ENCODE assay signal across 11 cellular contexts in the genomic region with DNA sequence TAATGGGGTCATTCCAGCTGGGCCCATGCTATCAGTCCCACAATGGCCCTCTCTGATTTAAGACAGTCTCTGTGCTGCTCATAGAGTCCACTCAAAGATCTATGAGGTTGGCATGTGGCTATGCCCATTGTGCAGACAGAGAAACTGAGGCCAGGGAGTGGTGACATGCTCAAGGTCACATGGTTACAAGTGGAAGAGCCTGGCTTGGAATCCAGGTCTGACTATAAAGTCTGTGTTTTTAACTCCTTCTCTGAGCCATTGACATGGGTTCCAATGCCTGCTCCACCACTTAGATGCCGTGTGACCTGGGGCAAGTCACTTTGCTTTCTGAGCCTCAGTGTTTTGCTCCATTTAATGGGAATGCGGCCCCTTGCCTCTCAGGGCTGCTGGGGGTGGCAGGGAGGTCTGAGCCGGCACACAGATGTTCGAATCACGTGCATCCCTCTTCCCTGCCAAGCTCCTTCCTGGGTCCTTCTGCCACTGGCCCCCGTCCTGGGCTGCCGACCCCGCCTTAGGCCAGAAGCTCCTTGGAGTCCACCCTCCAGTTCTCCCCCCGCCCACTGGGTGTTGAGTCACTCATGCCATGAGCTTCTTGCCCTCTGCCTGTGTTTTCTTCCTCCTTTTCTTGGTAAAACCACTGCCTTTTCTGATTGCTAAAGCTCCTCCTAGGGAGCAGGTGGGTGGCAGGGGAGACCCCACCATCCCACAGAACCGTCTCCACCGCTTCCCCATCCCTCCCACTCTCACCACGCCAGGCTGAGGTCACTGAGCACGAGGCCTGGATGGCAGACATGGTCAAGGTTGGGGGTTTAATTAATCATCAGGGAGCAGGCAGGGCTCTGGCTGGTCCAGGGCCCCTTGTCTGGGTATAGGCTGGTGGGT. TPM values are rescaled to one million over a fixed set of nuclear protein-coding genes. Genes with fewer than 3 reads are reported as not detected.
DNase-seq lines count a peak whose midpoint lies in the region; ATAC-seq and TF ChIP-seq lines count a peak whose summit lies in the region.
"Had no signal": no experiment of that assay in that cellular context is flagged by ENCODE, and none has a peak within 500 bp of the region (broad histone marks: within the 10 kb centered on the region; RNA-seq: fewer than 3 reads in every experiment).

No MANE protein-coding gene starts in this region.

- H3K36me3 Mint-ChIP-seq in activated T-helper 17 cell treated with anti-CD3 and anti-CD28 coated beads, Interleukin-2, amount 50 U/mL, for 72 hours (ENCODE audit: low read depth): no peaks in the 10 kb centered on the region

- H3K9me3 Mint-ChIP-seq in activated T-helper 17 cell treated with anti-CD3 and anti-CD28 coated beads, Interleukin-2, amount 50 U/mL, for 72 hours: no peaks in the 10 kb centered on the region

- peaks cover 0 to 59% (median 12%) of the 10 kb centered on the region in 12 donors for H3K4me1 ChIP-seq in heart left ventricle
- H3K4me1 ChIP-seq in left ventricle myocardium inferior: peaks cover 19% of the 10 kb centered on the region
- H3K4me1 ChIP-seq in upper lobe of right lung: peaks cover 10% of the 10 kb centered on the region

- no peak for TF ChIP-seq CTCF in heart left ventricle (IDR thresholded peaks at IDR 0.05)
- TF ChIP-seq CTCF in left ventricle myocardium inferior (IDR thresholded peaks at IDR 0.05; ENCODE audit: borderline replicate concordance): no peak
- no peak for TF ChIP-seq CTCF in lower leg skin (IDR thresholded peaks at IDR 0.05)
- no peak for TF ChIP-seq CTCF in upper lobe of right lung (IDR thresholded peaks at IDR 0.05)

- intact Hi-C loops in heart left ventricle (cut with DNase I) (no loop called here), left ventricle myocardium inferior (cut with micrococcal nuclease) (no loop called here), lower leg skin (cut with DNase I; ENCODE audit: low total_unique reads) (no loop called here), upper lobe of right lung (cut with DNase I) (no loop called here)

- H3K4me1 Mint-ChIP-seq in activated T-helper 17 cell treated with anti-CD3 and anti-CD28 coated beads, Interleukin-2, amount 50 U/mL, for 72 hours: peaks cover 6% of the 10 kb centered on the region

- H3K27me3 ChIP-seq in heart left ventricle (no peaks in the 10 kb centered on the region), left ventricle myocardium inferior (ENCODE audit: low read depth) (no peaks in the 10 kb centered on the region), upper lobe of right lung (no peaks in the 10 kb centered on the region)
- H3K27me3 ChIP-seq: cardiac muscle cell had no signal

- 77 to 84% (median 81%) methylated on average over 11 to 13 of the region's 13 CpGs for WGBS in heart left ventricle, 4 donors
- WGBS in lower leg skin, 2 donors: 52 to 70% methylated on average over 13 of the region's 13 CpGs

- DNase-seq in heart left ventricle (peak in 3 of 5 donors; percentile 38 to 51 (median 46)), left ventricle myocardium inferior (no peak), lower leg skin (ENCODE audit: low spot score in 2 of 2) (peak; percentile 84 to 96), upper lobe of right lung (peak; percentile 91), SW 1271 (lab: John Stamatoyannopoulos, UW) (no peak), NCI-H226 (no peak)
- DNase-seq: DMS53, SHP77 treated with DMSO at 0.1 percent for 48 hours had no signal

- ATAC-seq in heart left ventricle: peak in 1 of 4 donors; percentile 12
- peak; percentile 55 for ATAC-seq in activated T-helper 17 cell treated with anti-CD3 and anti-CD28 coated beads, Interleukin-2, amount 50 U/mL, for 72 hours (replicated peaks)
- ATAC-seq in upper lobe of right lung: peak; percentile 68
- ATAC-seq in GM19452 (IDR thresholded peaks at IDR 0.05; ENCODE audit: unreplicated experiment): no peak

- peak overlapping the region; percentile 16 for H3K27ac Mint-ChIP-seq in activated T-helper 17 cell treated with anti-CD3 and anti-CD28 coated beads, Interleukin-2, amount 50 U/mL, for 72 hours

- no peaks in the 10 kb centered on the region for H3K36me3 ChIP-seq in heart left ventricle
- H3K36me3 ChIP-seq in left ventricle myocardium inferior: no peaks in the 10 kb centered on the region
- no peaks in the 10 kb centered on the region for H3K36me3 ChIP-seq in upper lobe of right lung
- H3K36me3 ChIP-seq: cardiac muscle cell had no signal

- H3K4me3 Mint-ChIP-seq in activated T-helper 17 cell treated with anti-CD3 and anti-CD28 coated beads, Interleukin-2, amount 50 U/mL, for 72 hours: no peak overlapping the region

- no peaks in the 10 kb centered on the region for H3K27me3 Mint-ChIP-seq in activated T-helper 17 cell treated with anti-CD3 and anti-CD28 coated beads, Interleukin-2, amount 50 U/mL, for 72 hours

- no peak for TF ChIP-seq POLR2A in heart left ventricle (IDR thresholded peaks at IDR 0.05)
- TF ChIP-seq POLR2A in lower leg skin (IDR thresholded peaks at IDR 0.05): no peak

- peaks cover 0 to 7% (median 0%) of the 10 kb centered on the region in 12 donors for H3K9me3 ChIP-seq in heart left ventricle
- H3K9me3 ChIP-seq in left ventricle myocardium inferior (replicated peaks): peaks cover 8% of the 10 kb centered on the region
- no peaks in the 10 kb centered on the region for H3K9me3 ChIP-seq in upper lobe of right lung

- H3K4me3 ChIP-seq in heart left ventricle (no peak overlapping the region), left ventricle myocardium inferior (no peak overlapping the region), lower leg skin (ENCODE audit: low read depth, poor library complexity, severe bottlenecking) (no peak overlapping the region), upper lobe of right lung (no peak overlapping the region)
- H3K4me3 ChIP-seq: cardiac muscle cell had no signal

- H3K27ac ChIP-seq in heart left ventricle (peak overlapping the region in 2 of 12 donors; percentile 37 to 83), left ventricle myocardium inferior (replicated peaks) (no peak overlapping the region), upper lobe of right lung (peak overlapping the region; percentile 52)
- H3K27ac ChIP-seq: cardiac muscle cell had no signal

RNA-seq across cellular contexts. Expression of a gene that starts 35.7 kb away (rescaled TPM):
- total RNA-seq in heart left ventricle: 100 to 1,000 TPM in 1 of 9 donors, 10 to 100 TPM in 8; 30.2 to 122 (median 63.3) TPM
- polyA plus RNA-seq in heart left ventricle: 10 to 100 TPM; 14.7 to 19.8 TPM
- total RNA-seq in left ventricle myocardium inferior: 54.0 TPM
- 10 to 100 TPM; 11.6 to 19.0 TPM for total RNA-seq in activated T-helper 17 cell treated with anti-CD3 and anti-CD28 coated beads, Interleukin-2, amount 50 U/mL, for 72 hours
- total RNA-seq in lower leg skin: 100 to 1,000 TPM; 154 to 221 (median 195) TPM
- total RNA-seq in upper lobe of right lung: 271 TPM

Comparison
In these comparisons a context has a peak if more than half of its experiments do, and no peak if none do; other contexts are left out.
1. DNase-seq: peak in heart left ventricle (3 of 5), lower leg skin (2 of 2) and upper lobe of right lung (single experiment); none in left ventricle myocardium inferior (single experiment), SW 1271 (0 of 2) and NCI-H226 (single experiment).